In genomic region chr15:30903497-30904187, GRCh38 we compare ENCODE assay signal across 8 cellular contexts. TPM values are rescaled to one million over a fixed set of nuclear protein-coding genes. Genes with fewer than 3 reads are reported as not detected.
DNase-seq lines count a peak whose midpoint lies in the region; ATAC-seq lines count a peak whose summit lies in the region.

Gene FAN1, plus strand, starts transcription at chr15:30903915. Its CDS starts 749 bp downstream, at chr15:30904664.

- DNase-seq in DMS 273 treated with DMSO at 0.1 percent for 48 hours (lab: John Stamatoyannopoulos, UW) (peak; percentile 53), HuH-7 (ENCODE audit: low spot score) (peak; percentile 80), SK-N-DZ (ENCODE audit: low spot score) (peak; percentile 94), globus pallidus (ENCODE audit: low spot score) (peak; percentile 86), occipital lobe (lab: John Stamatoyannopoulos, UW) (peak; percentile 91), superior temporal gyrus (ENCODE audit: extremely low spot score) (peak; percentile 92)
- peak; percentile 83 for DNase-seq in activated naive CD4-positive, alpha-beta T cell treated with anti-CD3 and anti-CD28 coated beads, Interleukin-2, amount 50 U/mL, for 16 hours

- ATAC-seq in GM21447 (IDR thresholded peaks at IDR 0.05; ENCODE audit: unreplicated experiment): peak; percentile 87

RNA-seq across cellular contexts. Expression of gene FAN1, which starts in this region (rescaled TPM):
- polyA plus RNA-seq in SK-N-DZ (2014; cell fraction: cytosol; rRNA removed): 24.8 and 31.7 TPM in 2 replicates
- polyA plus RNA-seq in SK-N-DZ (2014; cell fraction: nucleus; rRNA removed): 58.8 and 60.1 TPM in 2 replicates
- 32.6 TPM for total RNA-seq in occipital lobe

Comparison
In these comparisons a context has a peak if more than half of its experiments do, and no peak if none do; other contexts are left out.
1. Peak in every context shown above with its lines: DNase-seq and ATAC-seq.